In the genomic region with DNA sequence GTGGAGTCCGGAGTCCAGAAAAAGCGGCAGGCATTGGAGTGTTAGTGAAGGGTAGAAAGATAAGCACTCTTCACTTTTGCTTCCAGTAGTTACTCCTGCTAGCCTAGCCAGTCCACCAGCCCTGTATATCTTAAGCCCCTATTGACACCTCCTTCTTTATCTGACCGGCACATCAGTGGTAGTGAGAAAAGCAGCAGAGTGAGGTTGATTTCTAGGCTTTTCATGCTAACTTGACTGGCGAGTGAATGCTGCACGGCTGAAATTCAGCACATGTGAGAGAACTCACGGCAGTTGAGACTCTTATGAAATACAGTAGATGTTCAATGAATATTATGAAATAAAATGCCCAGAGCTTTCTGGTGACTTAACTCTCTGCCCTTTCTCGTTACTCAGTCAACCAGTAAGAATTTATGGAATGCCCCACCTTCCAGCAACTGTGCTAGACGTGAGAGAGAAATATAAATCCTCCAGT, we compare ENCODE assay signal across 9 cellular contexts.
DNase-seq lines count a peak whose midpoint lies in the region; ATAC-seq and TF ChIP-seq lines count a peak whose summit lies in the region.
"Had no signal": no experiment of that assay in that cellular context is flagged by ENCODE, and none has a peak within 500 bp of the region (broad histone marks: within the 10 kb centered on the region; RNA-seq: fewer than 3 reads in every experiment).

No MANE protein-coding gene starts in this region.

- WGBS in mammary epithelial cell (ENCODE audit: low coverage, missing lambda C conversion rate) = 36% methylated on average over 8 of the region's 8 CpGs

- H2AFZ ChIP-seq in mammary epithelial cell (ENCODE audit: low read depth, low read length) = peak overlapping the region; percentile 66

- H3K27me3 ChIP-seq in AG04450 (ENCODE audit: control insufficient read depth, insufficient read depth, low read length) (no peaks in the 10 kb centered on the region), mammary epithelial cell (ENCODE audit: insufficient read depth, low read length) (no peaks in the 10 kb centered on the region), lower lobe of right lung (ENCODE audit: low read depth) (no peaks in the 10 kb centered on the region), HAP-1 (ENCODE audit: low read depth) (no peaks in the 10 kb centered on the region)

- DNase-seq in AG04450 (ENCODE audit: low read depth, low spot score) (peak; percentile 39), HPDE6-E6E7 (ENCODE audit: extremely low spot score) (peak; percentile 20), mammary epithelial cell (peak; percentile 75), lower lobe of right lung (no peak), HAP-1 (ENCODE audit: low spot score in 2 of 2) (no peak), putamen (ENCODE audit: low spot score) (no peak), NCI-H82 treated with DMSO at 0.1 percent for 48 hours (lab: John Stamatoyannopoulos, UW; ENCODE audit: unreplicated experiment) (no peak)
- DNase-seq in activated T-cell treated with anti-CD3 and anti-CD28 coated beads, Interleukin-2, amount 50 U/mL, for 48 hours = no peak

- H3K27ac ChIP-seq in AG04450 (ENCODE audit: low read depth, low read length) (no peak overlapping the region), mammary epithelial cell (ENCODE audit: insufficient read depth, low read depth, low read length) (peak overlapping the region; percentile 33), lower lobe of right lung (no peak overlapping the region)

- H3K9me3 ChIP-seq in AG04450 (ENCODE audit: control insufficient read depth, insufficient read depth, low read length) (no peaks in the 10 kb centered on the region), mammary epithelial cell (replicated peaks; ENCODE audit: insufficient read depth, low read length) (no peaks in the 10 kb centered on the region), lower lobe of right lung (no peaks in the 10 kb centered on the region), HAP-1 (no peaks in the 10 kb centered on the region)

- TF ChIP-seq CTCF in AG04450 (IDR thresholded peaks at IDR 0.05; ENCODE audit: low read depth, low read length) (no peak), mammary epithelial cell (conservative IDR thresholded peaks at IDR 0.05 in 1 of 2, IDR thresholded peaks at IDR 0.05 in 1 of 2; ENCODE audit: extremely low read depth in 1 of 2, insufficient read depth in 1 of 2, low read depth in 1 of 2, low read length in 2 of 2) (no peak), lower lobe of right lung (IDR thresholded peaks at IDR 0.05) (no peak)

- H3K79me2 ChIP-seq in mammary epithelial cell (ENCODE audit: insufficient read depth, low read length) = no peaks in the 10 kb centered on the region

- H3K4me3 ChIP-seq in AG04450 (ENCODE audit: low read depth, low read length) (peak overlapping the region; percentile 31), mammary epithelial cell (replicated peaks in 1 of 3; ENCODE audit: insufficient read depth in 1 of 3, low read depth in 2 of 3, low read length in 3 of 3) (peak overlapping the region in 1 of 3 experiments; percentile 1), lower lobe of right lung (no peak overlapping the region), HAP-1 (no peak overlapping the region)
- H3K4me3 ChIP-seq: GM12878 had no signal

- BruUV-seq in mammary epithelial cell (replicated peaks; lab: Mats Ljungman, UMichigan) = no TSS peak

- intact Hi-C loops in mammary epithelial cell (cut with micrococcal nuclease) = no loop called here
- intact Hi-C loops in lower lobe of right lung (cut with DNase I) = no loop called here

- H3K36me3 ChIP-seq in mammary epithelial cell (ENCODE audit: insufficient read depth, low read length) (no peaks in the 10 kb centered on the region), lower lobe of right lung (no peaks in the 10 kb centered on the region), HAP-1 (replicated peaks) (no peaks in the 10 kb centered on the region; the same call in 1 of the 2 replicates)

- POLR2A ChIA-PET in AG04450 (lab: Yijun Ruan, JAX) = no interaction called here

- peak; percentile 42 to 45 for ATAC-seq in lower lobe of right lung
- ATAC-seq: GM12878 had no signal

- H4K20me1 ChIP-seq in mammary epithelial cell (ENCODE audit: insufficient read depth, low read length) = no peaks in the 10 kb centered on the region

- peaks cover 14% of the 10 kb centered on the region for H3K4me1 ChIP-seq in mammary epithelial cell (ENCODE audit: insufficient read depth, low read length)
- H3K4me1 ChIP-seq in lower lobe of right lung = peaks cover 37% of the 10 kb centered on the region
- peaks cover 4% of the 10 kb centered on the region; the same call in 1 of the 2 replicates for H3K4me1 ChIP-seq in HAP-1

- CTCF ChIA-PET in AG04450 (lab: Charles Lee) = interaction anchor here (1.7 kb wide), 1 partner anchor 15 kb away, joined by 5 read pairs; no protein-coding TSS in a partner anchor
- CTCF ChIA-PET in mammary epithelial cell (lab: Charles Lee; ENCODE audit: low non-redundant PET) = no interaction called here

- no peak overlapping the region for H3K9ac ChIP-seq in mammary epithelial cell (ENCODE audit: insufficient read depth, low read length)

- peak overlapping the region; percentile 67 for H3K4me2 ChIP-seq in mammary epithelial cell (ENCODE audit: insufficient read depth, low read depth, low read length)

- in situ Hi-C loops in mammary epithelial cell (cut with MboI; ENCODE audit: low sequenced_read_pairs in 2 of 2) (loop anchor here in 1 of 2 donors (25.0 kb wide), 1 partner anchor 336 kb away; no protein-coding TSS in a partner anchor), HAP-1 (cut with MboI; ENCODE audit: low sequenced_read_pairs) (no loop called here)

- dilution Hi-C loops in mammary epithelial cell (cut with HindIII; ENCODE audit: low sequenced_read_pairs) = no loop called here

Comparison
In these comparisons a context has a peak if more than half of its experiments do, and no peak if none do; other contexts are left out.
1. DNase-seq: peak in AG04450 (single experiment), HPDE6-E6E7 (single experiment) and mammary epithelial cell (single experiment); none in lower lobe of right lung (single experiment), HAP-1 (0 of 2), putamen (single experiment), activated T-cell treated with anti-CD3 and anti-CD28 coated beads, Interleukin-2, amount 50 U/mL, for 48 hours (0 of 2) and NCI-H82 treated with DMSO at 0.1 percent for 48 hours (single experiment).